In genomic region chr4:54099287-54099958, GRCh38 we compare ENCODE assay signal across 8 cellular contexts. TPM values are rescaled to one million over a fixed set of nuclear protein-coding genes. Genes with fewer than 3 reads are reported as not detected.
DNase-seq lines count a peak whose midpoint lies in the region; ATAC-seq, FAIRE-seq and TF ChIP-seq lines count a peak whose summit lies in the region.

No MANE protein-coding gene starts in this region.

- peaks cover 5% of the 10 kb centered on the region for H3K4me1 Mint-ChIP-seq in Calu3 (ENCODE audit: low read depth, unreplicated experiment)

- H3K36me3 Mint-ChIP-seq in Calu3 (ENCODE audit: insufficient read depth, unreplicated experiment) = no peaks in the 10 kb centered on the region

- H3K4me3 Mint-ChIP-seq in Calu3 (ENCODE audit: low read depth, unreplicated experiment) = peak overlapping the region; percentile 50

- DNase-seq in Calu3 (peak; percentile 4), NCI-H146 (lab: John Stamatoyannopoulos, UW) (peak; percentile 80), GM12891 (ENCODE audit: insufficient read length, low spot score) (no peak), DMS153 treated with DMSO at 0.1 percent for 48 hours (lab: John Stamatoyannopoulos, UW; ENCODE audit: unreplicated experiment) (no peak)

- H3K4me1 ChIP-seq in ectodermal cell (ENCODE audit: control insufficient read depth, insufficient read depth, low read length) (peaks cover 52% of the 10 kb centered on the region), neuron (ENCODE audit: insufficient read depth, low read length) (peaks cover 53% of the 10 kb centered on the region)

- FAIRE-seq in GM12891 (lab: Jason Lieb, UNC) = no peak

- H3K9me3 ChIP-seq in ectodermal cell (ENCODE audit: control insufficient read depth, low read length) (no peaks in the 10 kb centered on the region), neuron (ENCODE audit: low read length) (no peaks in the 10 kb centered on the region)

- H3K9me3 Mint-ChIP-seq in Calu3 (ENCODE audit: low read depth, unreplicated experiment) = no peaks in the 10 kb centered on the region

- no peak for TF ChIP-seq POLR2A in GM12891 (IDR thresholded peaks at IDR 0.05; ENCODE audit: low read depth, low read length)

- H3K27me3 Mint-ChIP-seq in Calu3 (ENCODE audit: unreplicated experiment) = peaks cover 81% of the 10 kb centered on the region

- TF ChIP-seq CTCF in Calu3 (IDR thresholded peaks at IDR 0.05; ENCODE audit: unreplicated experiment) = no peak

- H3K27ac ChIP-seq in ectodermal cell (ENCODE audit: insufficient read depth, low read depth, low read length, poor library complexity, severe bottlenecking) = no peak overlapping the region

- intact Hi-C loops in Calu3 (cut with micrococcal nuclease; ENCODE audit: unreplicated experiment) = no loop called here

- no peak overlapping the region for H3K27ac Mint-ChIP-seq in Calu3 (ENCODE audit: unreplicated experiment)

- CTCF ChIA-PET in Calu3 (lab: Charles Lee) = interaction anchor here (0.7 kb wide), 1 partner anchor 59 kb away, joined by 4 read pairs; no protein-coding TSS in a partner anchor

- 0 to 1% methylated on average over 26 of the region's 26 CpGs for WGBS in ectodermal cell, 2 experiments

- BruUV-seq in Calu3 (replicated peaks; lab: Mats Ljungman, UMichigan) = no TSS peak

- H3K27me3 ChIP-seq in ectodermal cell (ENCODE audit: control insufficient read depth, insufficient read depth, low read length, poor library complexity, severe bottlenecking) = peaks cover 100% of the 10 kb centered on the region
- peaks cover 92% of the 10 kb centered on the region for H3K27me3 ChIP-seq in neuron (ENCODE audit: insufficient read depth, low read length)

- H3K4me3 ChIP-seq in ectodermal cell (ENCODE audit: insufficient read depth, low read depth, low read length) = peak overlapping the region; percentile 22
- no peak overlapping the region for H3K4me3 ChIP-seq in neuron (ENCODE audit: low read length)

- ATAC-seq in GM19395 (IDR thresholded peaks at IDR 0.05; ENCODE audit: unreplicated experiment) = no peak
- no peak for ATAC-seq in HG03097 (IDR thresholded peaks at IDR 0.05; ENCODE audit: low FRiP score, unreplicated experiment)

- H2AFZ ChIP-seq in neuron (ENCODE audit: low read depth, low read length) = peak overlapping the region; percentile 3

- H3K36me3 ChIP-seq in ectodermal cell (ENCODE audit: control insufficient read depth, insufficient read depth, low read length) (no peaks in the 10 kb centered on the region), neuron (ENCODE audit: insufficient read depth, low read length) (no peaks in the 10 kb centered on the region)

TF ChIP-seq in GM12891, 5 proteins besides CTCF, POLR2A, EP300 and RAD21:
- TF ChIP-seq TAF1 (IDR thresholded peaks at IDR 0.05; ENCODE audit: low read depth, low read length) (no peak), POLR2AphosphoS5 (IDR thresholded peaks at IDR 0.05; ENCODE audit: low read depth, low read length) (no peak), SPI1 (IDR thresholded peaks at IDR 0.05; ENCODE audit: low read depth, low read length) (no peak), POU2F2 (IDR thresholded peaks at IDR 0.05; ENCODE audit: low read depth, low read length) (no peak), PAX5 (IDR thresholded peaks at IDR 0.05; ENCODE audit: insufficient read depth, low read length, severe bottlenecking) (no peak)
TF ChIP-seq in GM12891: peak in this region for 0.

RNA-seq across cellular contexts. Expression of gene GSX2, which starts 0.5 kb away (rescaled TPM):
- total RNA-seq in Calu3 (2022) = not detected in 2 replicates
- not detected for polyA plus RNA-seq in ectodermal cell (2013, experiment 1 of 4)
- polyA plus RNA-seq in ectodermal cell (2013, experiment 2 of 4) = not detected
- not detected for polyA plus RNA-seq in ectodermal cell (2013, experiment 3 of 4)
- not detected for polyA plus RNA-seq in ectodermal cell (2013, experiment 4 of 4)
- polyA plus RNA-seq in GM12891 (2012; ENCODE audit: low read depth, missing spikeins) = not detected

RNA-seq across cellular contexts. Expression of gene CHIC2, which starts 35.0 kb away (rescaled TPM):
- 12.0 and 16.5 TPM in 2 replicates for total RNA-seq in Calu3 (2022)
- 11.8 TPM for polyA plus RNA-seq in ectodermal cell (2013, experiment 1 of 4)
- 12.6 TPM for polyA plus RNA-seq in ectodermal cell (2013, experiment 2 of 4)
- 12.3 TPM for polyA plus RNA-seq in ectodermal cell (2013, experiment 3 of 4)
- polyA plus RNA-seq in ectodermal cell (2013, experiment 4 of 4) = 9.0 TPM
- 9.1 TPM for polyA plus RNA-seq in GM12891 (2012; ENCODE audit: low read depth, missing spikeins)

Comparison
In these comparisons a context has a peak if more than half of its experiments do, and no peak if none do; other contexts are left out.
1. DNase-seq: peak in Calu3 (single experiment) and NCI-H146 (single experiment); none in GM12891 (single experiment) and DMS153 treated with DMSO at 0.1 percent for 48 hours (single experiment).